Comparison of ENCODE assay signal across 1 cellular context in genomic region chr10:685613-686012, GRCh38.
TF ChIP-seq lines count a peak whose summit lies in the region.

No MANE protein-coding gene starts in this region.

TF ChIP-seq in SK-N-SH, 30 proteins besides CTCF, POLR2A, EP300 and RAD21:
- no peak for TF ChIP-seq TCF12 (IDR thresholded peaks at IDR 0.05)
- no peak for TF ChIP-seq RXRA (IDR thresholded peaks at IDR 0.05; ENCODE audit: borderline replicate concordance, low read depth)
